Comparison of ENCODE assay signal across 19 cellular contexts in the genomic region with DNA sequence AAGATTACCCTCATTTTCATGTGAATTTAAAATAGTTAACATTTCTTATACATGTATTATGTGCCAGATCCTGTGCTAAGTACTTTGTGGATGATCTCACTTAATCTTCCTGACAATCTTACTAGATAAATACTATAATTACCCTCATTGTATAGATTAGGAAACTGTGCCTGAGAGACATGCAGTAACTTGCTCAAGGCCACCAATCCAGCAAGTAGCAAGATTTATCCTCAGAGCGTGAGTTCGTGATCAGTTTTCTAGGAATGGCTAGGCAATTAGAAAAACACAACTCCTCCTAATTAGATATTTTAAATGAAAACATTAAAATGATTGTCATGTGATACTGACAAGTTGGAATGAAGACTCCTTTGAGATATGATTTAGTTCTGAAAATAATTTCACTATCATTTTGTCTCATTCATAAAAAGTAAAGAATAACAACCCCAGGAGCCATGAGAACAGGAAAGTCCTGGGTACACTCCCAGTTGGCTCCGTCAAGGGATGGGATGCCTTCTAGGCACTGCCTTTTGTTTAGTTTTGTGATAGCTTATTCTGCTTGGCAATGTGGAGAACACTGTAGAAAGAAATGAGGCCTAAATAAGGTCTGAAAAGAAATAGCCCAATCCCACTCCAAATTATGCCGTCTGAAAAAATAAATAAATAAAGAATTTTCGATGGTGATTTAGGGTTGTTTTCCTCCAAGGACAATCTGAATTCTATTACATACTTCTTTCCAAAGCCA.
"Had no signal": no experiment of that assay in that cellular context is flagged by ENCODE, and none has a peak within 500 bp of the region (broad histone marks: within the 10 kb centered on the region; RNA-seq: fewer than 3 reads in every experiment).

No MANE protein-coding gene starts in this region.

- H3K9me3 ChIP-seq: adrenal gland, lower lobe of right lung, transverse colon, vagina had no signal

- H3K27ac ChIP-seq: adrenal gland, lower lobe of right lung, transverse colon, vagina, WERI-Rb-1 had no signal

- H3K4me3 ChIP-seq: adrenal gland, lower lobe of right lung, transverse colon, vagina had no signal

- DNase-seq: activated CD4-positive, alpha-beta T cell treated with anti-CD3 and anti-CD28 coated beads, Interleukin-2, amount 50 U/mL, for 4 hours; activated gamma-delta T cell; adrenal gland; endodermal cell; foreskin melanocyte; glutamatergic neuron; hippocampal formation; lower lobe of right lung; posterior cingulate gyrus; retina; stimulated activated CD4-positive, alpha-beta T cell treated with anti-CD3 and anti-CD28 coated beads, Interleukin-12 subunit alpha, Interleukin-12 subunit beta, amount 100 ng/mL, for 4 hours; stimulated activated CD4-positive, alpha-beta T cell treated with anti-CD3 and anti-CD28 coated beads, Interleukin-1b, Interleukin-23, amount 100 ng/mL, for 48 hours; stimulated activated CD8-positive, alpha-beta memory T cell treated with anti-CD3 and anti-CD28 coated beads, Interleukin-4, amount 100 ng/mL, for 48 hours; stimulated activated naive CD4-positive, alpha-beta T cell; substantia nigra; T-helper 17 cell; transverse colon; WERI-Rb-1 had no signal

- H3K27me3 ChIP-seq: adrenal gland, transverse colon, vagina had no signal

- ATAC-seq: lower lobe of right lung, T-helper 17 cell had no signal

- H3K36me3 ChIP-seq: adrenal gland, lower lobe of right lung, transverse colon, vagina, WERI-Rb-1 had no signal
